9 cellular contexts compared by ENCODE assay signal in genomic region chr1:94819584-94819944, GRCh38. TPM values are rescaled to one million over a fixed set of nuclear protein-coding genes. Genes with fewer than 3 reads are reported as not detected.
A peak's percentile ranks its signal among the peaks of the same experiment; 100 is the strongest.
DNase-seq lines count a peak whose midpoint lies in the region; ATAC-seq and TF ChIP-seq lines count a peak whose summit lies in the region.
"Had no signal": no experiment of that assay in that cellular context is flagged by ENCODE, and none has a peak within 500 bp of the region (broad histone marks: within the 10 kb centered on the region; RNA-seq: fewer than 3 reads in every experiment).

No MANE protein-coding gene starts in this region.

- H3K27ac ChIP-seq in H9 (ENCODE audit: insufficient read length, low read depth, low read length) (no peak overlapping the region), sigmoid colon (peak overlapping the region in 1 of 4 donors; percentile 54)

- H3K4ac ChIP-seq in H9 (ENCODE audit: low read depth, low read length) = no peak overlapping the region

- H3K9me3 Mint-ChIP-seq in H9 = peaks cover 0 to 10% of the 10 kb centered on the region in 2 experiments; a peak in 1 of 5 replicates
- H3K9me3 Mint-ChIP-seq in activated naive CD8-positive, alpha-beta T cell treated with anti-CD3 and anti-CD28 coated beads for 36 hours = peaks cover 5% of the 10 kb centered on the region
- peaks cover 0 to 1% of the 10 kb centered on the region in 2 donors for H3K9me3 Mint-ChIP-seq in effector memory CD8-positive, alpha-beta T cell

- peak overlapping the region; percentile 82 to 86 for H3K4me3 Mint-ChIP-seq in H9
- peak overlapping the region; percentile 50 for H3K4me3 Mint-ChIP-seq in activated naive CD8-positive, alpha-beta T cell treated with anti-CD3 and anti-CD28 coated beads for 36 hours
- peak overlapping the region in 1 of 2 donors; percentile 71 for H3K4me3 Mint-ChIP-seq in effector memory CD8-positive, alpha-beta T cell

- no peak overlapping the region for H4K8ac ChIP-seq in H9 (replicated peaks; ENCODE audit: insufficient read length, low read depth, low read length)

- no peak for TF ChIP-seq EP300 in sigmoid colon (IDR thresholded peaks at IDR 0.05)

- H3K79me1 ChIP-seq in H9 (ENCODE audit: insufficient read depth, low read depth, low read length, poor library complexity, severe bottlenecking) = no peaks in the 10 kb centered on the region

- peak overlapping the region; percentile 51 for H2AFZ ChIP-seq in H9 (ENCODE audit: low read length)

- H3K4me2 ChIP-seq in H9 (ENCODE audit: insufficient read depth, insufficient read length, low read length) = peak overlapping the region; percentile 84

- no peak for TF ChIP-seq CTCF in H9 (conservative IDR thresholded peaks at IDR 0.05)
- no peak for TF ChIP-seq CTCF in sigmoid colon (IDR thresholded peaks at IDR 0.05)

- no peaks in the 10 kb centered on the region for H3K36me3 ChIP-seq in sigmoid colon

- H3K27me3 Mint-ChIP-seq in H9 (ENCODE audit: low read depth) = peaks cover 5% of the 10 kb centered on the region
- peaks cover 57% of the 10 kb centered on the region for H3K27me3 Mint-ChIP-seq in activated naive CD8-positive, alpha-beta T cell treated with anti-CD3 and anti-CD28 coated beads for 36 hours
- peaks cover 38 to 53% of the 10 kb centered on the region in 2 donors for H3K27me3 Mint-ChIP-seq in effector memory CD8-positive, alpha-beta T cell

- no peak overlapping the region for H2BK20ac ChIP-seq in H9 (ENCODE audit: low read depth, low read length, poor library complexity, severe bottlenecking)

- H3K27ac Mint-ChIP-seq in H9 = no peak overlapping the region
- no peak overlapping the region for H3K27ac Mint-ChIP-seq in activated naive CD8-positive, alpha-beta T cell treated with anti-CD3 and anti-CD28 coated beads for 36 hours
- no peak overlapping the region for H3K27ac Mint-ChIP-seq in effector memory CD8-positive, alpha-beta T cell

- intact Hi-C loops in sigmoid colon (cut with DNase I) = no loop called here

- H3K9me3 ChIP-seq in H9 (ENCODE audit: control insufficient read depth, low read depth, low read length) (no peaks in the 10 kb centered on the region), sigmoid colon (no peaks in the 10 kb centered on the region)

- no peak overlapping the region for H4K5ac ChIP-seq in H9 (ENCODE audit: insufficient read length, low read depth, low read length)

- H2BK120ac ChIP-seq in H9 (ENCODE audit: low read depth, low read length, poor library complexity, severe bottlenecking) = no peak overlapping the region

- no peaks in the 10 kb centered on the region for H3K79me2 ChIP-seq in H9 (ENCODE audit: insufficient read depth, low read length)

- peaks cover 0 to 17% (median 6%) of the 10 kb centered on the region in 3 experiments; a peak in 5 of 7 replicates for H3K36me3 Mint-ChIP-seq in H9 (ENCODE audit: insufficient read depth in 1 of 3, low read depth in 3 of 3)
- peaks cover 2% of the 10 kb centered on the region for H3K36me3 Mint-ChIP-seq in activated naive CD8-positive, alpha-beta T cell treated with anti-CD3 and anti-CD28 coated beads for 36 hours
- H3K36me3 Mint-ChIP-seq in effector memory CD8-positive, alpha-beta T cell (ENCODE audit: insufficient read depth) = no peaks in the 10 kb centered on the region

- H3K27me3 ChIP-seq in H9 (ENCODE audit: insufficient read depth, low read length) (no peaks in the 10 kb centered on the region), sigmoid colon (peaks cover 0 to 4% (median 0%) of the 10 kb centered on the region in 3 donors)

- no peak overlapping the region for H2BK12ac ChIP-seq in H9 (ENCODE audit: insufficient read length, low read depth, low read length)

- H4K20me1 ChIP-seq in H9 (ENCODE audit: control insufficient read depth, insufficient read depth, insufficient read length) = no peaks in the 10 kb centered on the region

- no peak overlapping the region for H2BK15ac ChIP-seq in H9 (ENCODE audit: low read depth, low read length)

- WGBS in H9 (ENCODE audit: extremely low coverage, insufficient read length, low lambda C conversion rate) = no CpG with 5 or more reads among the region's 13 CpGs
- WGBS in sigmoid colon, 2 donors = 12 to 40% methylated on average over 13 of the region's 13 CpGs

- peaks cover 2% of the 10 kb centered on the region; the same call in 1 of the 2 replicates for H3K4me1 ChIP-seq in H9 (ENCODE audit: insufficient read depth, low read length)
- peaks cover 0 to 11% (median 5%) of the 10 kb centered on the region in 4 donors for H3K4me1 ChIP-seq in sigmoid colon

- H3K23ac ChIP-seq in H9 (ENCODE audit: insufficient read length, low read depth, low read length) = no peak overlapping the region

- DNase-seq in H9 (no peak), sigmoid colon (no peak), NCI-H2227 (lab: John Stamatoyannopoulos, UW; ENCODE audit: unreplicated experiment) (no peak), SW 1271 (lab: John Stamatoyannopoulos, UW) (no peak)
- DNase-seq in activated naive CD8-positive, alpha-beta T cell treated with anti-CD3 and anti-CD28 coated beads for 36 hours = no peak
- no peak for DNase-seq in effector memory CD8-positive, alpha-beta T cell
- DNase-seq: NCI-H2029 treated with DMSO at 0.1 percent for 48 hours had no signal

- H4K91ac ChIP-seq in H9 (ENCODE audit: insufficient read length, low read depth, low read length) = no peak overlapping the region

- peak overlapping the region; percentile 48 for H3K9ac ChIP-seq in H9 (ENCODE audit: extremely low read depth, insufficient read length, low read length)

- H3K4me3 ChIP-seq in iPS-11a (ENCODE audit: low read depth, low read length) (peak overlapping the region; percentile 53), sigmoid colon (peak overlapping the region; percentile 52 to 69 (median 60))

- H3K4me1 Mint-ChIP-seq in H9 = peaks cover 19 to 20% of the 10 kb centered on the region in 2 experiments
- peaks cover 2% of the 10 kb centered on the region for H3K4me1 Mint-ChIP-seq in activated naive CD8-positive, alpha-beta T cell treated with anti-CD3 and anti-CD28 coated beads for 36 hours
- peaks cover 0 to 7% of the 10 kb centered on the region in 2 donors for H3K4me1 Mint-ChIP-seq in effector memory CD8-positive, alpha-beta T cell (ENCODE audit: low read depth in 2 of 2)

- no peak for ATAC-seq in GM19467 (IDR thresholded peaks at IDR 0.05; ENCODE audit: unreplicated experiment)
- no peak for ATAC-seq in effector memory CD8-positive, alpha-beta T cell (replicated peaks)

- no peak overlapping the region for H3K56ac ChIP-seq in H9 (ENCODE audit: insufficient read length, low read depth, low read length)

- no peak overlapping the region for H3T11ph ChIP-seq in H9 (ENCODE audit: low read length)

- TF ChIP-seq POLR2A in sigmoid colon (IDR thresholded peaks at IDR 0.05) = no peak

- no peak overlapping the region for H2BK5ac ChIP-seq in H9 (ENCODE audit: insufficient read length, low read length)

- H3K23me2 ChIP-seq in H9 (ENCODE audit: insufficient read length, low read depth, low read length, poor library complexity, severe bottlenecking) = peaks cover 10% of the 10 kb centered on the region

- H3K14ac ChIP-seq in H9 (ENCODE audit: insufficient read depth, low read length) = peak overlapping the region; percentile 88

- peak overlapping the region; percentile 59 for H3K18ac ChIP-seq in H9 (ENCODE audit: insufficient read length, low read depth, low read length)

- no peak overlapping the region for H2AK5ac ChIP-seq in H9 (ENCODE audit: insufficient read length, low read length)

RNA-seq across cellular contexts. Expression of gene SLC44A3, which starts 0.6 kb away (rescaled TPM):
- 4.8 and 5.5 TPM in 2 replicates for total RNA-seq in H9 (2021)
- total RNA-seq in activated naive CD8-positive, alpha-beta T cell treated with anti-CD3 and anti-CD28 coated beads for 36 hours = not detected
- 1 to 10 TPM; 1.2 to 4.7 (median 2.2) TPM for total RNA-seq in sigmoid colon
- 10 to 100 TPM; 12.5 to 28.5 (median 18.6) TPM for polyA plus RNA-seq in sigmoid colon
